In the genomic region with DNA sequence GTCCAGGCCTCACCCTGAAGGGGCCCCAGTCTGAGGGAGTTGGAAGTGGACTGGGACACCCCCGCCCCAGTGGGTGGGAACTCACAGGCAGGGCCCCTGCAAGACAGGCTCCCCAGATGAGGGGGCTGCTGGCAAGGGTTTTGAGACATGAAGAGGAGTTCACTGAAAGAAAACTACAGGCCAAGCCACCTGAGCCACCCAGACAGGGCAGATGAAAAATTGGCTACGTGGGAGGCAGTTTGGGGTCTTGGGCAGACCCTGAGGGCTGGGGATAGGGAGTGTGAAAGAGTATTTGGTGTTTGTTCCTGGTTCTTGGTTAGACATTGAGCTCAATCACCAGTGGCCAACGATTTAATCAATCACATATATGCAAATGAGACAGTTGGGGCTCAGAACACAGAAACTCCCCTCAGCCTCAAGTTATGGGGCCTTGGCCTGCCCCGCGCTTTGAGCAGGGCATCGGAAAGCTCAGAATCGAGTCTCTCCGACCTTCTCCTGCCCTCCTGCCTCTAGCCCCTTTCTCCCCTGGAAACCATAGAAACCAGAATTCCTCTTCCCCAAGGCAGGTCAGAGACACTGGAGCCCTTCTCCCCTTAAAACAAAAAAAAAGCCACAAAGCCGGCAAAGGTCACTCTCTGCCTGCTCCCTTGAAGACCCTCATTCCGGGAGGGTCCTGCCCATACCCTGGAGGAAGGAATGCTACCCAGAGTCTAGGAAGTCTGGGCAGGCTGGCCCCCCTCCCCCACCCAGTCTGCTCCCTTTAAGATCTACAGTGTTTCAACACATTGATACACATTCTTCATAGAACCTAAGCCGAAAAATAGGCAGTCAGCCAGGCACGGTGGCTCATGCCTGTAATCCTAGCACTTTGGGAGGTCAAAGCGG, we compare ENCODE assay signal across 12 cellular contexts. TPM values are rescaled to one million over a fixed set of nuclear protein-coding genes. Genes with fewer than 3 reads are reported as not detected.
DNase-seq lines count a peak whose midpoint lies in the region; ATAC-seq and TF ChIP-seq lines count a peak whose summit lies in the region.
"Had no signal": no experiment of that assay in that cellular context is flagged by ENCODE, and none has a peak within 500 bp of the region (broad histone marks: within the 10 kb centered on the region; RNA-seq: fewer than 3 reads in every experiment).

No MANE protein-coding gene starts in this region.

- H3K27ac Mint-ChIP-seq in WTC11, result peak overlapping the region; percentile 91
- H3K27ac Mint-ChIP-seq: activated naive CD8-positive, alpha-beta T cell treated with anti-CD3 and anti-CD28 coated beads, Interleukin-2, amount 10 ng/mL, durations not matched to agents 7 days and 5 days had no signal

- peak overlapping the region; percentile 28; the same call in 1 of the 2 replicates for H3K4me3 ChIP-seq in iPS-18c (ENCODE audit: insufficient read depth, low read depth, low read length)
- no peak overlapping the region for H3K4me3 ChIP-seq in thoracic aorta

- H3K27ac ChIP-seq in thoracic aorta, result peak overlapping the region; percentile 77 to 82

- no peaks in the 10 kb centered on the region for H3K27me3 Mint-ChIP-seq in activated T-cell treated with anti-CD3 and anti-CD28 coated beads, Interleukin-2, amount 50 U/mL, for 4 hours (ENCODE audit: low read depth)
- no peaks in the 10 kb centered on the region for H3K27me3 Mint-ChIP-seq in WTC11 (ENCODE audit: low read depth)
- H3K27me3 Mint-ChIP-seq: activated naive CD8-positive, alpha-beta T cell treated with anti-CD3 and anti-CD28 coated beads, Interleukin-2, amount 10 ng/mL, durations not matched to agents 7 days and 5 days had no signal

- H3K36me3 Mint-ChIP-seq in activated T-cell treated with anti-CD3 and anti-CD28 coated beads, Interleukin-2, amount 50 U/mL, for 4 hours (ENCODE audit: insufficient read depth), result peaks cover 6% of the 10 kb centered on the region
- peaks cover 9% of the 10 kb centered on the region for H3K36me3 Mint-ChIP-seq in WTC11

- H3K9me3 ChIP-seq in iPS-18c (ENCODE audit: control insufficient read depth, insufficient read depth, low read length) (peaks cover 2% of the 10 kb centered on the region), thoracic aorta (no peaks in the 10 kb centered on the region)
- H3K9me3 ChIP-seq: neutrophil had no signal

- H3K27me3 ChIP-seq in thoracic aorta (replicated peaks; ENCODE audit: insufficient read depth), result no peaks in the 10 kb centered on the region

- peak; percentile 18 for DNase-seq in activated T-cell treated with anti-CD3 and anti-CD28 coated beads, Interleukin-2, amount 50 U/mL, for 1 hour
- no peak for DNase-seq in activated T-cell treated with anti-CD3 and anti-CD28 coated beads, Interleukin-2, amount 50 U/mL, for 4 hours
- DNase-seq in WTC11 (ENCODE audit: low spot score) (no peak), thoracic aorta (ENCODE audit: low spot score) (no peak), NCI-H1417 treated with DMSO at 0.1 percent for 48 hours (lab: John Stamatoyannopoulos, UW) (no peak), omental fat pad (ENCODE audit: low spot score) (no peak), hypothalamus (lab: John Stamatoyannopoulos, UW) (no peak)
- DNase-seq: activated naive CD8-positive, alpha-beta T cell treated with anti-CD3 and anti-CD28 coated beads, Interleukin-2, amount 10 ng/mL, durations not matched to agents 7 days and 5 days; DMS53; NCI-H345 had no signal

- peaks cover 9 to 48% of the 10 kb centered on the region in 2 donors for H3K4me1 ChIP-seq in thoracic aorta (ENCODE audit: control insufficient read depth in 1 of 2, low read depth in 2 of 2)

- H3K4me1 Mint-ChIP-seq in activated T-cell treated with anti-CD3 and anti-CD28 coated beads, Interleukin-2, amount 50 U/mL, for 4 hours (ENCODE audit: low read depth), result peaks cover 22% of the 10 kb centered on the region
- peaks cover 25% of the 10 kb centered on the region for H3K4me1 Mint-ChIP-seq in WTC11

- POLR2A ChIA-PET in WTC11 (lab: Charles Lee), result interaction anchor here (0.6 kb wide), 1 partner anchor 244 kb away, joined by 5 read pairs; no protein-coding TSS in a partner anchor

- ATAC-seq in activated T-cell treated with anti-CD3 and anti-CD28 coated beads, Interleukin-2, amount 50 U/mL, for 4 hours, result no peak
- ATAC-seq in WTC11 (no peak), thoracic aorta (ENCODE audit: insufficient number of reproducible peaks, low FRiP score, low read depth) (no peak), omental fat pad (ENCODE audit: low FRiP score) (no peak)

- TF ChIP-seq CTCF in WTC11 (IDR thresholded peaks at IDR 0.05), result no peak
- TF ChIP-seq CTCF in thoracic aorta (IDR thresholded peaks at IDR 0.05), result no peak
- TF ChIP-seq CTCF in omental fat pad (IDR thresholded peaks at IDR 0.05), result no peak

- H3K36me3 ChIP-seq in thoracic aorta, result peaks cover 10% of the 10 kb centered on the region

- no peak overlapping the region for H3K4me3 Mint-ChIP-seq in activated T-cell treated with anti-CD3 and anti-CD28 coated beads, Interleukin-2, amount 50 U/mL, for 4 hours
- peak overlapping the region; percentile 35 for H3K4me3 Mint-ChIP-seq in WTC11
- H3K4me3 Mint-ChIP-seq: activated naive CD8-positive, alpha-beta T cell treated with anti-CD3 and anti-CD28 coated beads, Interleukin-2, amount 10 ng/mL, durations not matched to agents 7 days and 5 days had no signal

- CTCF ChIA-PET in WTC11 (lab: Charles Lee), result interaction anchor here (0.5 to 3.5 kb wide), 16 partner anchors 8 to 580 kb away, joined by 3 to 27 read pairs (median 3); a partner anchor contains a TSS

- peaks cover 3% of the 10 kb centered on the region for H3K9me3 Mint-ChIP-seq in activated T-cell treated with anti-CD3 and anti-CD28 coated beads, Interleukin-2, amount 50 U/mL, for 4 hours
- peaks cover 5% of the 10 kb centered on the region for H3K9me3 Mint-ChIP-seq in WTC11

TF ChIP-seq in WTC11, 78 proteins besides CTCF, POLR2A, EP300 and RAD21:
- TF ChIP-seq, protein P1, sequence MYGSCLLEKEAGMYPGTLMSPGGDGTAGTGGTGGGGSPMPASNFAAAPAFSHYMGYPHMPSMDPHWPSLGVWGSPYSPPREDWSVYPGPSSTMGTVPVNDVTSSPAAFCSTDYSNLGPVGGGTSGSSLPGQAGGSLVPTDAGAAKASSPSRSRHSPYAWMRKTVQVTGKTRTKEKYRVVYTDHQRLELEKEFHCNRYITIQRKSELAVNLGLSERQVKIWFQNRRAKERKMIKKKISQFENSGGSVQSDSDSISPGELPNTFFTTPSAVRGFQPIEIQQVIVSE (CRISPR knock-in tag; IDR thresholded peaks at IDR 0.05; ENCODE audit: borderline replicate concordance), result no peak
- TF ChIP-seq, protein P2, sequence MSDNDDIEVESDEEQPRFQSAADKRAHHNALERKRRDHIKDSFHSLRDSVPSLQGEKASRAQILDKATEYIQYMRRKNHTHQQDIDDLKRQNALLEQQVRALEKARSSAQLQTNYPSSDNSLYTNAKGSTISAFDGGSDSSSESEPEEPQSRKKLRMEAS (CRISPR knock-in tag; IDR thresholded peaks at IDR 0.05), result 0 out of 2 replicates have a peak, but pooled peaks have one; percentile 10

RNA-seq across cellular contexts. Expression of a gene that starts 1.3 kb away (rescaled TPM):
- total RNA-seq in activated T-cell treated with anti-CD3 and anti-CD28 coated beads, Interleukin-2, amount 50 U/mL, for 4 hours, result 10 to 100 TPM; 10.2 to 16.6 (median 14.4) TPM
- 236 to 310 TPM (median 307 TPM) in 3 replicates for total RNA-seq in WTC11 (2021)
- 100 to 1,000 TPM in 1 of 2 donors, 10 to 100 TPM in 1; 60.9 to 143 TPM for total RNA-seq in thoracic aorta
- 10 to 100 TPM; 20.0 to 36.7 (median 29.8) TPM for total RNA-seq in omental fat pad

RNA-seq across cellular contexts. Expression of a gene that starts 20.1 kb away (rescaled TPM):
- total RNA-seq in activated T-cell treated with anti-CD3 and anti-CD28 coated beads, Interleukin-2, amount 50 U/mL, for 4 hours, result 100 to 1,000 TPM; 119 to 155 (median 135) TPM
- 44.5 to 51.2 TPM (median 47.4 TPM) in 3 replicates for total RNA-seq in WTC11 (2021)
- 10 to 100 TPM; 87.7 to 94.9 TPM for total RNA-seq in thoracic aorta
- total RNA-seq in omental fat pad, result 10 to 100 TPM; 29.9 to 62.9 (median 43.7) TPM

RNA-seq across cellular contexts. Expression of a gene that starts 41.8 kb away (rescaled TPM):
- total RNA-seq in activated T-cell treated with anti-CD3 and anti-CD28 coated beads, Interleukin-2, amount 50 U/mL, for 4 hours, result not detected
- total RNA-seq in WTC11 (2021), result 0.07 to 0.31 TPM (median 0.18 TPM) in 3 replicates
- 10 to 100 TPM; 18.7 to 30.3 TPM for total RNA-seq in thoracic aorta
- total RNA-seq in omental fat pad, result 10 to 100 TPM; 11.8 to 37.2 (median 28.8) TPM

RNA-seq across cellular contexts. Expression of a gene that starts 53.3 kb away (rescaled TPM):
- under 1 TPM; 0.53 to 0.71 (median 0.56) TPM for total RNA-seq in activated T-cell treated with anti-CD3 and anti-CD28 coated beads, Interleukin-2, amount 50 U/mL, for 4 hours
- total RNA-seq in WTC11 (2021), result 18.3 to 27.3 TPM (median 19.1 TPM) in 3 replicates
- 10 to 100 TPM in 1 of 2 donors, 1 to 10 TPM in 1; 2.3 to 25.5 TPM for total RNA-seq in thoracic aorta
- total RNA-seq in omental fat pad, result 1 to 10 TPM; 1.9 to 4.6 (median 3.0) TPM
